Comparison of ENCODE assay signal across 1 cellular context in the genomic region with DNA sequence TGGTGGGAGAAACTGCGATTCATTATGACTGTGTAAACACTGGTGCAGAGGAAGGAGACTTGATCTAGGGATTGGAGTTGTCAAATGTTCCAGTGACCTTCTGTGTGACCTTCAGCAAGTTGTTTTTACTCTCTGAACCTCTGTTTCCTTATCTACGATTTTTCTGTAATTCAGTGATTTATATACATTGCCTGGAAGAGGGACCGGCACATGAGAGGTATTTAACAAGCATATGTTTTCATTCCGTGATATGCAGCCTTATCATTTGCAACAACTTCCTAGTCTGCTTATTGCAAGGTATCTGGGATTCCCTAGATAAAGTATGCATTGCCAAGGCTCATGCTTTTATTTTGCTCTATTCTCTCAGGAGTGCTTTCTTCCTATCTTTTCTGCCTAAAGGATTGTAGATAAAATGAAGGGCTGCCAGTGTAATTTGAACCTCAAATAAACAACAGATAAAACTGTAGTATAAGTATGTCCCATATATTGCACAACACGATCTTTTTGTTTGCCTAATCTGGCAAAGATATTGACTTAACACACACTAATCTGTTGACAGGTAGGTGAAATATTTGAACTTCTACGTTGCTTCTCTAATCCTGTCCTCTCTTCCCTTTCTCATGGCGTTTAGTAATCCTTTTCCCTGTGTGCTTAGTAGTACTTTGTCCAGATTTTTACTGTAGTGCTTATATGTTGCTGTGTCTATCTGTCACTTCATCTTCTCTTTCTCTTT.
TF ChIP-seq lines count a peak whose summit lies in the region.

No MANE protein-coding gene starts in this region.

TF ChIP-seq in HepG2, 621 proteins besides CTCF, POLR2A, EP300 and RAD21 (continued from another document and continues in another):
- TF ChIP-seq ZNF761 (CRISPR knock-in tag; conservative IDR thresholded peaks at IDR 0.05) = 0 out of 2 replicates have a peak, but pooled peaks have one; percentile 44
- TF ChIP-seq FOXK2 (IDR thresholded peaks at IDR 0.05) = no peak
- peak; percentile 99 for TF ChIP-seq HDAC2 (CRISPR knock-in tag; IDR thresholded peaks at IDR 0.05)
- no peak for TF ChIP-seq ZNF564 (CRISPR knock-in tag; IDR thresholded peaks at IDR 0.05)
- TF ChIP-seq, protein P1, sequence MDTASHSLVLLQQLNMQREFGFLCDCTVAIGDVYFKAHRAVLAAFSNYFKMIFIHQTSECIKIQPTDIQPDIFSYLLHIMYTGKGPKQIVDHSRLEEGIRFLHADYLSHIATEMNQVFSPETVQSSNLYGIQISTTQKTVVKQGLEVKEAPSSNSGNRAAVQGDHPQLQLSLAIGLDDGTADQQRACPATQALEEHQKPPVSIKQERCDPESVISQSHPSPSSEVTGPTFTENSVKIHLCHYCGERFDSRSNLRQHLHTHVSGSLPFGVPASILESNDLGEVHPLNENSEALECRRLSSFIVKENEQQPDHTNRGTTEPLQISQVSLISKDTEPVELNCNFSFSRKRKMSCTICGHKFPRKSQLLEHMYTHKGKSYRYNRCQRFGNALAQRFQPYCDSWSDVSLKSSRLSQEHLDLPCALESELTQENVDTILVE (CRISPR knock-in tag; IDR thresholded peaks at IDR 0.05) = 0 out of 2 replicates have a peak, but pooled peaks have one; percentile 32
- TF ChIP-seq IKZF4 (CRISPR knock-in tag; IDR thresholded peaks at IDR 0.05; ENCODE audit: borderline replicate concordance, low read depth, not compliant biosample characterization) = no peak
- TF ChIP-seq SOX13 (IDR thresholded peaks at IDR 0.05) = peak; percentile 69; the same call in 1 of the 2 replicates
- peak in 1 of 2 experiments; percentile 91; a peak in 2 of 4 replicates for TF ChIP-seq SOX13 (CRISPR knock-in tag; conservative IDR thresholded peaks at IDR 0.05 in 1 of 2, IDR thresholded peaks at IDR 0.05 in 1 of 2)
- TF ChIP-seq ARNT2 (CRISPR knock-in tag; IDR thresholded peaks at IDR 0.05; ENCODE audit: low read depth) = no peak
- TF ChIP-seq PPARG (CRISPR knock-in tag; conservative IDR thresholded peaks at IDR 0.05) = peak; percentile 84
- TF ChIP-seq MIXL1 (CRISPR knock-in tag; IDR thresholded peaks at IDR 0.05) = peak; percentile 92
- TF ChIP-seq ZNF773 (CRISPR knock-in tag; IDR thresholded peaks at IDR 0.05; ENCODE audit: borderline replicate concordance) = no peak
- TF ChIP-seq RFX3 (CRISPR knock-in tag; IDR thresholded peaks at IDR 0.05) = no peak
- TF ChIP-seq, protein P2, sequence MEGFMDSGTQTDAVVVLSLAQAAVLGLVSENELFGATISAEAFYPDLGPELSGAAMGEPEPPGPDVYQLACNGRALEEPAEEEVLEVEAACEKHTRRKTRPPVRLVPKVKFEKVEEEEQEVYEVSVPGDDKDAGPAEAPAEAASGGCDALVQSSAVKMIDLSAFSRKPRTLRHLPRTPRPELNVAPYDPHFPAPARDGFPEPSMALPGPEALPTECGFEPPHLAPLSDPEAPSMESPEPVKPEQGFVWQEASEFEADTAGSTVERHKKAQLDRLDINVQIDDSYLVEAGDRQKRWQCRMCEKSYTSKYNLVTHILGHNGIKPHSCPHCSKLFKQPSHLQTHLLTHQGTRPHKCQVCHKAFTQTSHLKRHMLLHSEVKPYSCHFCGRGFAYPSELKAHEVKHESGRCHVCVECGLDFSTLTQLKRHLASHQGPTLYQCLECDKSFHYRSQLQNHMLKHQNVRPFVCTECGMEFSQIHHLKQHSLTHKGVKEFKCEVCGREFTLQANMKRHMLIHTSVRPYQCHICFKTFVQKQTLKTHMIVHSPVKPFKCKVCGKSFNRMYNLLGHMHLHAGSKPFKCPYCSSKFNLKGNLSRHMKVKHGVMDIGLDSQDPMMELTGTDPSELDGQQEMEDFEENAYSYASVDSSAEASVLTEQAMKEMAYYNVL (CRISPR knock-in tag; IDR thresholded peaks at IDR 0.05; ENCODE audit: borderline replicate concordance) = peak; percentile 98
- no peak for TF ChIP-seq ARHGAP35 (CRISPR knock-in tag; IDR thresholded peaks at IDR 0.05; ENCODE audit: borderline replicate concordance)
- peak; percentile 16; the same call in 1 of the 2 replicates for TF ChIP-seq ZNF644 (CRISPR knock-in tag; IDR thresholded peaks at IDR 0.05; ENCODE audit: low read depth)
- TF ChIP-seq, protein P3, sequence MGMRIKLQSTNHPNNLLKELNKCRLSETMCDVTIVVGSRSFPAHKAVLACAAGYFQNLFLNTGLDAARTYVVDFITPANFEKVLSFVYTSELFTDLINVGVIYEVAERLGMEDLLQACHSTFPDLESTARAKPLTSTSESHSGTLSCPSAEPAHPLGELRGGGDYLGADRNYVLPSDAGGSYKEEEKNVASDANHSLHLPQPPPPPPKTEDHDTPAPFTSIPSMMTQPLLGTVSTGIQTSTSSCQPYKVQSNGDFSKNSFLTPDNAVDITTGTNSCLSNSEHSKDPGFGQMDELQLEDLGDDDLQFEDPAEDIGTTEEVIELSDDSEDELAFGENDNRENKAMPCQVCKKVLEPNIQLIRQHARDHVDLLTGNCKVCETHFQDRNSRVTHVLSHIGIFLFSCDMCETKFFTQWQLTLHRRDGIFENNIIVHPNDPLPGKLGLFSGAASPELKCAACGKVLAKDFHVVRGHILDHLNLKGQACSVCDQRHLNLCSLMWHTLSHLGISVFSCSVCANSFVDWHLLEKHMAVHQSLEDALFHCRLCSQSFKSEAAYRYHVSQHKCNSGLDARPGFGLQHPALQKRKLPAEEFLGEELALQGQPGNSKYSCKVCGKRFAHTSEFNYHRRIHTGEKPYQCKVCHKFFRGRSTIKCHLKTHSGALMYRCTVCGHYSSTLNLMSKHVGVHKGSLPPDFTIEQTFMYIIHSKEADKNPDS (CRISPR knock-in tag; IDR thresholded peaks at IDR 0.05) = peak; percentile 88; the same call in 1 of the 2 replicates
- TF ChIP-seq POLR2AphosphoS2 (IDR thresholded peaks at IDR 0.05; ENCODE audit: low read depth, low read length) = no peak
- peak; percentile 83 for TF ChIP-seq HDAC1 (CRISPR knock-in tag; IDR thresholded peaks at IDR 0.05)
- TF ChIP-seq PAWR (CRISPR knock-in tag; IDR thresholded peaks at IDR 0.05; ENCODE audit: borderline replicate concordance) = no peak
- TF ChIP-seq, protein P4, sequence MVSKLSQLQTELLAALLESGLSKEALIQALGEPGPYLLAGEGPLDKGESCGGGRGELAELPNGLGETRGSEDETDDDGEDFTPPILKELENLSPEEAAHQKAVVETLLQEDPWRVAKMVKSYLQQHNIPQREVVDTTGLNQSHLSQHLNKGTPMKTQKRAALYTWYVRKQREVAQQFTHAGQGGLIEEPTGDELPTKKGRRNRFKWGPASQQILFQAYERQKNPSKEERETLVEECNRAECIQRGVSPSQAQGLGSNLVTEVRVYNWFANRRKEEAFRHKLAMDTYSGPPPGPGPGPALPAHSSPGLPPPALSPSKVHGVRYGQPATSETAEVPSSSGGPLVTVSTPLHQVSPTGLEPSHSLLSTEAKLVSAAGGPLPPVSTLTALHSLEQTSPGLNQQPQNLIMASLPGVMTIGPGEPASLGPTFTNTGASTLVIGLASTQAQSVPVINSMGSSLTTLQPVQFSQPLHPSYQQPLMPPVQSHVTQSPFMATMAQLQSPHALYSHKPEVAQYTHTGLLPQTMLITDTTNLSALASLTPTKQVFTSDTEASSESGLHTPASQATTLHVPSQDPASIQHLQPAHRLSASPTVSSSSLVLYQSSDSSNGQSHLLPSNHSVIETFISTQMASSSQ (IDR thresholded peaks at IDR 0.05; ENCODE audit: low read depth) = peak; percentile 52
- TF ChIP-seq, protein P4 (CRISPR knock-in tag; IDR thresholded peaks at IDR 0.05; ENCODE audit: borderline replicate concordance) = no peak; the same call in 1 of the 2 replicates
- TF ChIP-seq, protein P5, sequence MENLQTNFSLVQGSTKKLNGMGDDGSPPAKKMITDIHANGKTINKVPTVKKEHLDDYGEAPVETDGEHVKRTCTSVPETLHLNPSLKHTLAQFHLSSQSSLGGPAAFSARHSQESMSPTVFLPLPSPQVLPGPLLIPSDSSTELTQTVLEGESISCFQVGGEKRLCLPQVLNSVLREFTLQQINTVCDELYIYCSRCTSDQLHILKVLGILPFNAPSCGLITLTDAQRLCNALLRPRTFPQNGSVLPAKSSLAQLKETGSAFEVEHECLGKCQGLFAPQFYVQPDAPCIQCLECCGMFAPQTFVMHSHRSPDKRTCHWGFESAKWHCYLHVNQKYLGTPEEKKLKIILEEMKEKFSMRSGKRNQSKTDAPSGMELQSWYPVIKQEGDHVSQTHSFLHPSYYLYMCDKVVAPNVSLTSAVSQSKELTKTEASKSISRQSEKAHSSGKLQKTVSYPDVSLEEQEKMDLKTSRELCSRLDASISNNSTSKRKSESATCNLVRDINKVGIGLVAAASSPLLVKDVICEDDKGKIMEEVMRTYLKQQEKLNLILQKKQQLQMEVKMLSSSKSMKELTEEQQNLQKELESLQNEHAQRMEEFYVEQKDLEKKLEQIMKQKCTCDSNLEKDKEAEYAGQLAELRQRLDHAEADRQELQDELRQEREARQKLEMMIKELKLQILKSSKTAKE (CRISPR knock-in tag; IDR thresholded peaks at IDR 0.05; ENCODE audit: borderline replicate concordance) = peak; percentile 30; the same call in 1 of the 2 replicates
- peak; percentile 84; the same call in 1 of the 2 replicates for TF ChIP-seq GATA4 (IDR thresholded peaks at IDR 0.05; ENCODE audit: borderline replicate concordance, low read depth)
- TF ChIP-seq AGO1 (IDR thresholded peaks at IDR 0.05; ENCODE audit: low read depth, low read length, poor library complexity, severe bottlenecking) = no peak
- TF ChIP-seq SRSF4 (IDR thresholded peaks at IDR 0.05; ENCODE audit: low read depth, low read length, poor library complexity, severe bottlenecking) = no peak
- TF ChIP-seq NR2F2 (IDR thresholded peaks at IDR 0.05; ENCODE audit: borderline replicate concordance, low read depth) = peak; percentile 85
- TF ChIP-seq, protein P6, sequence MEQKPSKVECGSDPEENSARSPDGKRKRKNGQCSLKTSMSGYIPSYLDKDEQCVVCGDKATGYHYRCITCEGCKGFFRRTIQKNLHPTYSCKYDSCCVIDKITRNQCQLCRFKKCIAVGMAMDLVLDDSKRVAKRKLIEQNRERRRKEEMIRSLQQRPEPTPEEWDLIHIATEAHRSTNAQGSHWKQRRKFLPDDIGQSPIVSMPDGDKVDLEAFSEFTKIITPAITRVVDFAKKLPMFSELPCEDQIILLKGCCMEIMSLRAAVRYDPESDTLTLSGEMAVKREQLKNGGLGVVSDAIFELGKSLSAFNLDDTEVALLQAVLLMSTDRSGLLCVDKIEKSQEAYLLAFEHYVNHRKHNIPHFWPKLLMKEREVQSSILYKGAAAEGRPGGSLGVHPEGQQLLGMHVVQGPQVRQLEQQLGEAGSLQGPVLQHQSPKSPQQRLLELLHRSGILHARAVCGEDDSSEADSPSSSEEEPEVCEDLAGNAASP (CRISPR knock-in tag; IDR thresholded peaks at IDR 0.05; ENCODE audit: borderline replicate concordance) = peak; percentile 36; the same call in 1 of the 2 replicates
- TF ChIP-seq ZNF253 (CRISPR knock-in tag; IDR thresholded peaks at IDR 0.05; ENCODE audit: borderline replicate concordance) = no peak
- no peak for TF ChIP-seq SMARCC2 (IDR thresholded peaks at IDR 0.05)
- TF ChIP-seq SKI (IDR thresholded peaks at IDR 0.05; ENCODE audit: partially characterized antibody) = peak; percentile 55
- no peak for TF ChIP-seq SOX6 (IDR thresholded peaks at IDR 0.05)
- peak; percentile 91 for TF ChIP-seq SOX6 (CRISPR knock-in tag; IDR thresholded peaks at IDR 0.05)
- TF ChIP-seq RARG (CRISPR knock-in tag; IDR thresholded peaks at IDR 0.05; ENCODE audit: low read depth) = no peak
- TF ChIP-seq ZNF614 (CRISPR knock-in tag; IDR thresholded peaks at IDR 0.05; ENCODE audit: borderline replicate concordance) = peak; percentile 73; the same call in 1 of the 2 replicates
- no peak for TF ChIP-seq ZNF589 (CRISPR knock-in tag; conservative IDR thresholded peaks at IDR 0.05)
- no peak for TF ChIP-seq ZNF567 (CRISPR knock-in tag; IDR thresholded peaks at IDR 0.05; ENCODE audit: borderline replicate concordance)
- TF ChIP-seq, protein P7, sequence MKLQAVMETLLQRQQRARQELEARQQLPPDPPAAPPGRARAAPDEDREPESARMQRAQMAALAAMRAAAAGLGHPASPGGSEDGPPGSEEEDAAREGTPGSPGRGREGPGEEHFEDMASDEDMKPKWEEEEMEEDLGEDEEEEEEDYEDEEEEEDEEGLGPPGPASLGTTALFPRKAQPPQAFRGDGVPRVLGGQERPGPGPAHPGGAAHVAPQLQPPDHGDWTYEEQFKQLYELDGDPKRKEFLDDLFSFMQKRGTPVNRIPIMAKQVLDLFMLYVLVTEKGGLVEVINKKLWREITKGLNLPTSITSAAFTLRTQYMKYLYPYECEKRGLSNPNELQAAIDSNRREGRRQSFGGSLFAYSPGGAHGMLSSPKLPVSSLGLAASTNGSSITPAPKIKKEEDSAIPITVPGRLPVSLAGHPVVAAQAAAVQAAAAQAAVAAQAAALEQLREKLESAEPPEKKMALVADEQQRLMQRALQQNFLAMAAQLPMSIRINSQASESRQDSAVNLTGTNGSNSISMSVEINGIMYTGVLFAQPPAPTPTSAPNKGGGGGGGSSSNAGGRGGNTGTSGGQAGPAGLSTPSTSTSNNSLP (IDR thresholded peaks at IDR 0.05; ENCODE audit: low read depth, low read length) = peak; percentile 90
- TF ChIP-seq RXRB (CRISPR knock-in tag; IDR thresholded peaks at IDR 0.05; ENCODE audit: borderline replicate concordance) = peak; percentile 89
- TF ChIP-seq KAT7 (CRISPR knock-in tag; IDR thresholded peaks at IDR 0.05; ENCODE audit: borderline replicate concordance) = peak; percentile 54; the same call in 1 of the 2 replicates
- TF ChIP-seq RARA (CRISPR knock-in tag; IDR thresholded peaks at IDR 0.05) = peak; percentile 84
- no peak for TF ChIP-seq TRIM24 (CRISPR knock-in tag; IDR thresholded peaks at IDR 0.05)
- TF ChIP-seq ZNF296 (CRISPR knock-in tag; conservative IDR thresholded peaks at IDR 0.05) = no peak
- peak; percentile 99 for TF ChIP-seq SIX4 (CRISPR knock-in tag; IDR thresholded peaks at IDR 0.05)
- peak; percentile 76 for TF ChIP-seq FOXP1 (IDR thresholded peaks at IDR 0.05)
- peak; percentile 97 for TF ChIP-seq FOXP1 (CRISPR knock-in tag; IDR thresholded peaks at IDR 0.05)
- peak; percentile 89; the same call in 1 of the 2 replicates for TF ChIP-seq TARDBP (CRISPR knock-in tag; IDR thresholded peaks at IDR 0.05)
- TF ChIP-seq SETDB1 (CRISPR knock-in tag; IDR thresholded peaks at IDR 0.05; ENCODE audit: borderline replicate concordance) = no peak
- TF ChIP-seq SCMH1 (CRISPR knock-in tag; IDR thresholded peaks at IDR 0.05; ENCODE audit: borderline replicate concordance) = no peak
- peak; percentile 91; the same call in 1 of the 2 replicates for TF ChIP-seq MBD4 (IDR thresholded peaks at IDR 0.05; ENCODE audit: borderline replicate concordance, low read length)
- no peak for TF ChIP-seq ZNF563 (CRISPR knock-in tag; IDR thresholded peaks at IDR 0.05)
